In the genomic region with DNA sequence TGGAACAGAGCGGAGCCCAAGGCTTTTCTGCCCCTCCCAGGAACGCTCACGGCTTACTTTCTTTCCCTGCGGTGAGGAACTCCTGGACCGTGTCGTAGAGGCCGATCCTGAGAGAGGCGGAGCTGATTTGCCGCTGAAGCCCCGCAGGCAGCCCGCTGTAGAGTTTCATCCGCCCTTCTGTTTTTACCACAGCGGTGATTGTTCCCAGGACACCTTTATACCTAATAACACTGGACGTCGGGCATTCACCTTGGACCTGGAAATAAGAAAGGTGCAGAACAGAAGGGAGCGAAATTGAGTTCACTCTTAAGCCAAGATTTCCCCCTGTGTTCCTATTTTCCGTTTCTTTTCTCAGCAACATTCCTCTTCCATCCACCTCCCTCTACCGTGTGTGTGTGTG, we compare ENCODE assay signal across 11 cellular contexts. TPM values are rescaled to one million over a fixed set of nuclear protein-coding genes. Genes with fewer than 3 reads are reported as not detected.
DNase-seq lines count a peak whose midpoint lies in the region; ATAC-seq and TF ChIP-seq lines count a peak whose summit lies in the region.
"Had no signal": no experiment of that assay in that cellular context is flagged by ENCODE, and none has a peak within 500 bp of the region (broad histone marks: within the 10 kb centered on the region; RNA-seq: fewer than 3 reads in every experiment).

No MANE protein-coding gene starts in this region.

- no peak overlapping the region for H3K27ac Mint-ChIP-seq in naive thymus-derived CD4-positive, alpha-beta T cell
- H3K27ac Mint-ChIP-seq: stimulated activated naive CD8-positive, alpha-beta T cell treated with anti-CD3 and anti-CD28 coated beads, Interleukin-15, Interleukin-2, amounts not matched to agents 100 ng/mL and 50 ng/mL, for 24 hours had no signal

- no peak overlapping the region for H4K5ac ChIP-seq in IMR-90 (ENCODE audit: low read depth, low read length)

- intact Hi-C loops in IMR-90 (cut with micrococcal nuclease) = no loop called here
- intact Hi-C loops in esophagus squamous epithelium (cut with DNase I) = no loop called here
- intact Hi-C loops in naive thymus-derived CD4-positive, alpha-beta T cell (cut with micrococcal nuclease) = loop anchor here in 1 of 2 donors (1.0 kb wide), 1 partner anchor 44 kb away; no protein-coding TSS in a partner anchor

- no peak overlapping the region for H3K27ac ChIP-seq in BLaER1 treated with 17β-estradiol and CSF1 and Interleukin-3, amounts not matched to agents 10 nM and 100 nM
- H3K27ac ChIP-seq in IMR-90 (ENCODE audit: insufficient read depth, low read length) (no peak overlapping the region), esophagus squamous epithelium (no peak overlapping the region)
- H3K27ac ChIP-seq in naive thymus-derived CD4-positive, alpha-beta T cell (ENCODE audit: low read depth, low read length) = no peak overlapping the region

- no peaks in the 10 kb centered on the region for H3K79me1 ChIP-seq in IMR-90 (ENCODE audit: low read depth in 1 of 2, low read length in 2 of 2)

- peaks cover 11 to 23% (median 20%) of the 10 kb centered on the region in 11 experiments; a peak in 20 of 22 replicates for H3K27me3 ChIP-seq in BLaER1 treated with 17β-estradiol and CSF1 and Interleukin-3, amounts not matched to agents 10 nM and 100 nM
- peaks cover 75% of the 10 kb centered on the region for H3K27me3 ChIP-seq in IMR-90 (ENCODE audit: control insufficient read depth, insufficient read depth, low read length)
- H3K27me3 ChIP-seq in esophagus squamous epithelium = peaks cover 0 to 79% (median 9%) of the 10 kb centered on the region in 4 donors
- H3K27me3 ChIP-seq in naive thymus-derived CD4-positive, alpha-beta T cell (ENCODE audit: control insufficient read depth in 2 of 2, insufficient read depth in 2 of 2, low read length in 2 of 2) = peaks cover 5 to 18% of the 10 kb centered on the region in 2 donors

- H3K36me3 Mint-ChIP-seq in naive thymus-derived CD4-positive, alpha-beta T cell = peaks cover 0 to 13% (median 2%) of the 10 kb centered on the region in 5 donors

- peaks cover 10 to 17% (median 13%) of the 10 kb centered on the region in 10 experiments for H3K4me1 ChIP-seq in BLaER1 treated with 17β-estradiol and CSF1 and Interleukin-3, amounts not matched to agents 10 nM and 100 nM
- H3K4me1 ChIP-seq in IMR-90 (ENCODE audit: control insufficient read depth, insufficient read depth, low read length) = no peaks in the 10 kb centered on the region
- H3K4me1 ChIP-seq in esophagus squamous epithelium = peaks cover 14 to 25% (median 18%) of the 10 kb centered on the region in 3 donors
- H3K4me1 ChIP-seq in naive thymus-derived CD4-positive, alpha-beta T cell (ENCODE audit: control insufficient read depth in 2 of 2, insufficient read depth in 2 of 2, low read length in 2 of 2) = peaks cover 0 to 3% of the 10 kb centered on the region in 2 donors

- no peak overlapping the region for H3K56ac ChIP-seq in IMR-90 (ENCODE audit: extremely low read depth, insufficient read depth, low read length)

- H2BK20ac ChIP-seq in IMR-90 (ENCODE audit: low read depth, low read length) = no peak overlapping the region

- H2BK120ac ChIP-seq in IMR-90 (ENCODE audit: low read depth, low read length) = no peak overlapping the region

- H3K18ac ChIP-seq in IMR-90 (ENCODE audit: low read depth, low read length) = no peak overlapping the region

- TF ChIP-seq CTCF in IMR-90 (conservative IDR thresholded peaks at IDR 0.05; ENCODE audit: low read depth, low read length) (no peak), esophagus squamous epithelium (IDR thresholded peaks at IDR 0.05) (no peak), GM13977 (IDR thresholded peaks at IDR 0.05; ENCODE audit: extremely low read depth, insufficient read depth, missing control alignments) (no peak)

- H3K4me1 Mint-ChIP-seq in naive thymus-derived CD4-positive, alpha-beta T cell = peaks cover 6 to 28% (median 17%) of the 10 kb centered on the region in 7 donors

- H2AK5ac ChIP-seq in IMR-90 (ENCODE audit: low read depth, low read length) = no peak overlapping the region

- peaks cover 35 to 54% (median 51%) of the 10 kb centered on the region in 5 donors for H3K27me3 Mint-ChIP-seq in naive thymus-derived CD4-positive, alpha-beta T cell

- no peak overlapping the region for H4K91ac ChIP-seq in IMR-90 (ENCODE audit: insufficient read depth, low read depth, low read length)

- CTCF ChIA-PET in IMR-90 (lab: Yijun Ruan, JAX) = interaction anchor here (0.6 to 1.2 kb wide), 3 partner anchors 17 to 43 kb away, joined by 3 read pairs; no protein-coding TSS in a partner anchor
- CTCF ChIA-PET in naive thymus-derived CD4-positive, alpha-beta T cell (lab: Charles Lee) = no interaction called here

- WGBS in IMR-90 (ENCODE audit: extremely low coverage in 2 of 2, insufficient read length in 1 of 2), 2 experiments = 9% methylated on average over 4 of the region's 18 CpGs; no CpG with 5 or more reads in 1 of the 2 experiments
- WGBS in esophagus squamous epithelium, 2 donors = 7% methylated on average over 11 to 16 of the region's 18 CpGs

- peak overlapping the region; percentile 64 for H2AFZ ChIP-seq in IMR-90 (replicated peaks; ENCODE audit: low read length, poor library complexity)

- H3K9me3 ChIP-seq in BLaER1 treated with 17β-estradiol and CSF1 and Interleukin-3, amounts not matched to agents 10 nM and 100 nM (replicated peaks in 1 of 11) = peaks cover 13 to 27% (median 20%) of the 10 kb centered on the region in 11 experiments
- H3K9me3 ChIP-seq in IMR-90 (ENCODE audit: control insufficient read depth, insufficient read depth, low read length) (peaks cover 17% of the 10 kb centered on the region), esophagus squamous epithelium (peaks cover 0 to 10% (median 8%) of the 10 kb centered on the region in 3 donors)
- no peaks in the 10 kb centered on the region for H3K9me3 ChIP-seq in naive thymus-derived CD4-positive, alpha-beta T cell (ENCODE audit: control insufficient read depth in 2 of 3, low read length in 3 of 3)

- TF ChIP-seq RAD21 in IMR-90 (IDR thresholded peaks at IDR 0.05; ENCODE audit: low read length) = no peak

- DNase-seq in IMR-90 (no peak), esophagus squamous epithelium (lab: John Stamatoyannopoulos, UW) (no peak), UCSD-AML1 (lab: John Stamatoyannopoulos, UW; ENCODE audit: unreplicated experiment) (no peak), DMS 273 (lab: John Stamatoyannopoulos, UW; ENCODE audit: unreplicated experiment) (no peak), GM13977 (ENCODE audit: low spot score) (no peak)
- DNase-seq in naive thymus-derived CD4-positive, alpha-beta T cell = no peak
- DNase-seq: amygdala, T-helper 2 cell had no signal

- H3K4me3 ChIP-seq in BLaER1 treated with 17β-estradiol and CSF1 and Interleukin-3, amounts not matched to agents 10 nM and 100 nM = peak overlapping the region in 5 of 10 experiments; percentile 3 to 34 (median 13); a peak in 6 of 20 replicates
- H3K4me3 ChIP-seq in IMR-90 (ENCODE audit: insufficient read depth, low read depth, low read length) (no peak overlapping the region), esophagus squamous epithelium (peak overlapping the region in 3 of 4 donors; percentile 14 to 71 (median 19))
- no peak overlapping the region for H3K4me3 ChIP-seq in naive thymus-derived CD4-positive, alpha-beta T cell (ENCODE audit: low read length)

- no peak overlapping the region for H3K14ac ChIP-seq in IMR-90 (replicated peaks; ENCODE audit: low read depth, low read length)

- no peak overlapping the region for H3K23ac ChIP-seq in IMR-90 (ENCODE audit: low read depth, low read length)

- POLR2A ChIA-PET in IMR-90 (lab: Charles Lee; ENCODE audit: unreplicated experiment) = no interaction called here
- POLR2A ChIA-PET in naive thymus-derived CD4-positive, alpha-beta T cell (lab: Charles Lee) = no interaction called here

- no peak overlapping the region for H3K4ac ChIP-seq in IMR-90 (ENCODE audit: low read depth, low read length)

- in situ Hi-C loops in IMR-90 (cut with MboI; ENCODE audit: low sequenced_read_pairs) = no loop called here
- in situ Hi-C loops in GM13977 (cut with MboI; ENCODE audit: low pct_unique_long_range_greater_than_20kb, low sequenced_read_pairs, unreplicated experiment) = no loop called here

- dilution Hi-C loops in IMR-90 (cut with HindIII; ENCODE audit: low sequenced_read_pairs, unreplicated experiment) = no loop called here

- H2BK15ac ChIP-seq in IMR-90 (ENCODE audit: low read depth, low read length) = no peak overlapping the region

- H3K36me3 ChIP-seq in BLaER1 treated with 17β-estradiol and CSF1 and Interleukin-3, amounts not matched to agents 10 nM and 100 nM = no peaks in the 10 kb centered on the region
- H3K36me3 ChIP-seq in IMR-90 (ENCODE audit: control insufficient read depth, insufficient read depth, low read length) (no peaks in the 10 kb centered on the region), esophagus squamous epithelium (no peaks in the 10 kb centered on the region)
- no peaks in the 10 kb centered on the region for H3K36me3 ChIP-seq in naive thymus-derived CD4-positive, alpha-beta T cell (ENCODE audit: control insufficient read depth in 2 of 3, insufficient read depth in 3 of 3, low read length in 3 of 3)

- BruUV-seq in IMR-90 (replicated peaks; lab: Mats Ljungman, UMichigan) = no TSS peak

- H3K9me3 Mint-ChIP-seq in naive thymus-derived CD4-positive, alpha-beta T cell = peaks cover 0 to 24% (median 11%) of the 10 kb centered on the region in 11 donors

- H3K4me2 ChIP-seq in BLaER1 treated with 17β-estradiol and CSF1 and Interleukin-3, amounts not matched to agents 10 nM and 100 nM = peak overlapping the region; percentile 38 to 81 (median 66)
- H3K4me2 ChIP-seq in IMR-90 (ENCODE audit: low read depth, low read length) = peak overlapping the region; percentile 24; the same call in 1 of the 2 replicates

- H4K20me1 ChIP-seq in BLaER1 treated with 17β-estradiol and CSF1 and Interleukin-3, amounts not matched to agents 10 nM and 100 nM = no peaks in the 10 kb centered on the region
- no peaks in the 10 kb centered on the region for H4K20me1 ChIP-seq in IMR-90 (ENCODE audit: insufficient read depth, low read length)

- H3K9ac ChIP-seq in BLaER1 treated with 17β-estradiol and CSF1 and Interleukin-3, amounts not matched to agents 10 nM and 100 nM = peak overlapping the region in 2 of 11 experiments; percentile 1 to 53; a peak in 1 of 22 replicates
- no peak overlapping the region for H3K9ac ChIP-seq in IMR-90 (ENCODE audit: low read depth, low read length)

- H2AK9ac ChIP-seq in IMR-90 (replicated peaks; ENCODE audit: low read depth, low read length, poor library complexity) = no peak overlapping the region

- no peak overlapping the region for H4K8ac ChIP-seq in IMR-90 (ENCODE audit: low read depth in 2 of 2, low read length in 2 of 2)

- no peak overlapping the region for H2BK5ac ChIP-seq in IMR-90 (ENCODE audit: low read depth, low read length, poor library complexity, severe bottlenecking)

- ATAC-seq in IMR-90 (ENCODE audit: low read depth) (no peak), HG03045 (IDR thresholded peaks at IDR 0.05; ENCODE audit: unreplicated experiment) (no peak)
- no peak for ATAC-seq in naive thymus-derived CD4-positive, alpha-beta T cell

- H3K9me1 ChIP-seq in IMR-90 (ENCODE audit: insufficient read depth, low read length) = no peaks in the 10 kb centered on the region

- no peak for TF ChIP-seq POLR2A in IMR-90 (IDR thresholded peaks at IDR 0.05; ENCODE audit: low read depth, low read length)
- TF ChIP-seq POLR2A in esophagus squamous epithelium (IDR thresholded peaks at IDR 0.05) = no peak

- H3K4me3 Mint-ChIP-seq in naive thymus-derived CD4-positive, alpha-beta T cell = peak overlapping the region in 9 of 10 donors; percentile 17 to 82 (median 58)
- H3K4me3 Mint-ChIP-seq: stimulated activated naive CD8-positive, alpha-beta T cell treated with anti-CD3 and anti-CD28 coated beads, Interleukin-15, Interleukin-2, amounts not matched to agents 100 ng/mL and 50 ng/mL, for 24 hours had no signal

RNA-seq across cellular contexts. Expression of a gene that starts 1.0 kb away (rescaled TPM):
- not detected in 2 replicates for total RNA-seq in IMR-90 (2012; rRNA removed)
- not detected in 2 replicates for polyA plus RNA-seq in IMR-90 (2012; rRNA removed)
- polyA plus RNA-seq in IMR-90 (2012; cell fraction: cytosol; rRNA removed) = not detected in 2 replicates
- polyA plus RNA-seq in IMR-90 (2012; cell fraction: nucleus; rRNA removed; ENCODE audit: low replicate concordance) = not detected in 2 replicates
- total RNA-seq in esophagus squamous epithelium = not detected
- total RNA-seq in naive thymus-derived CD4-positive, alpha-beta T cell = not detected
- not detected for polyA plus RNA-seq in naive thymus-derived CD4-positive, alpha-beta T cell

RNA-seq across cellular contexts. Expression of a gene that starts 43.8 kb away (rescaled TPM):
- total RNA-seq in IMR-90 (2012; rRNA removed) (10.6 and 30.0 TPM in 2 replicates), esophagus squamous epithelium (10 to 100 TPM; 11.2 to 36.9 (median 17.0) TPM)
- 5.1 and 7.3 TPM in 2 replicates for polyA plus RNA-seq in IMR-90 (2012; rRNA removed)
- 1.4 and 2.9 TPM in 2 replicates for polyA plus RNA-seq in IMR-90 (2012; cell fraction: cytosol; rRNA removed)
- polyA plus RNA-seq in IMR-90 (2012; cell fraction: nucleus; rRNA removed; ENCODE audit: low replicate concordance) = 3.1 and 7.0 TPM in 2 replicates
- 10 to 100 TPM; 12.8 to 29.2 (median 17.7) TPM for total RNA-seq in naive thymus-derived CD4-positive, alpha-beta T cell
- polyA plus RNA-seq in naive thymus-derived CD4-positive, alpha-beta T cell = 10 to 100 TPM in 1 of 2 donors, 1 to 10 TPM in 1; 6.7 to 10.6 TPM

Comparison
In these comparisons a context has a peak if more than half of its experiments do, and no peak if none do; other contexts are left out.
1. H3K4me3 ChIP-seq: peak in esophagus squamous epithelium (3 of 4); none in IMR-90 (single experiment) and naive thymus-derived CD4-positive, alpha-beta T cell (single experiment).